9 cellular contexts compared by ENCODE assay signal in genomic region chrX:155262970-155263754, GRCh38. TPM values are rescaled to one million over a fixed set of nuclear protein-coding genes. Genes with fewer than 3 reads are reported as not detected.
DNase-seq lines count a peak whose midpoint lies in the region; ATAC-seq, FAIRE-seq and TF ChIP-seq lines count a peak whose summit lies in the region.
"Had no signal": no experiment of that assay in that cellular context is flagged by ENCODE, and none has a peak within 500 bp of the region (broad histone marks: within the 10 kb centered on the region; RNA-seq: fewer than 3 reads in every experiment).

No MANE protein-coding gene starts in this region.

- no peaks in the 10 kb centered on the region for H4K20me1 ChIP-seq in mammary epithelial cell (ENCODE audit: insufficient read depth, low read length)

- TF ChIP-seq CTCF in mammary epithelial cell (conservative IDR thresholded peaks at IDR 0.05 in 1 of 2, IDR thresholded peaks at IDR 0.05 in 1 of 2; ENCODE audit: extremely low read depth in 1 of 2, insufficient read depth in 1 of 2, low read depth in 1 of 2, low read length in 2 of 2) (no peak), parathyroid adenoma (IDR thresholded peaks at IDR 0.05) (no peak)

- WGBS in mammary epithelial cell (ENCODE audit: low coverage, missing lambda C conversion rate): 34% methylated on average over 5 of the region's 5 CpGs

- H3K27me3 ChIP-seq in mammary epithelial cell (ENCODE audit: insufficient read depth, low read length) (no peaks in the 10 kb centered on the region), parathyroid adenoma (ENCODE audit: control insufficient read depth, insufficient read depth, low read length) (no peaks in the 10 kb centered on the region)

- H3K9me3 ChIP-seq in mammary epithelial cell (replicated peaks; ENCODE audit: insufficient read depth, low read length) (peaks cover 6% of the 10 kb centered on the region), parathyroid adenoma (ENCODE audit: control insufficient read depth, low read length) (no peaks in the 10 kb centered on the region)

- peak overlapping the region; percentile 63 for H3K4me2 ChIP-seq in mammary epithelial cell (ENCODE audit: insufficient read depth, low read depth, low read length)
- no peak overlapping the region for H3K4me2 ChIP-seq in parathyroid adenoma (ENCODE audit: low read length)

- H2AFZ ChIP-seq in mammary epithelial cell (ENCODE audit: low read depth, low read length) (no peak overlapping the region), parathyroid adenoma (peak overlapping the region; percentile 83)

- BruUV-seq in mammary epithelial cell (replicated peaks; lab: Mats Ljungman, UMichigan): TSS peak; percentile 31

- in situ Hi-C loops in KBM-7 (cut with MboI; ENCODE audit: low pct_unique_long_range_greater_than_20kb, low sequenced_read_pairs) (no loop called here), mammary epithelial cell (cut with MboI; ENCODE audit: low sequenced_read_pairs in 2 of 2) (no loop called here)

- H3K4me1 ChIP-seq in mammary epithelial cell (ENCODE audit: insufficient read depth, low read length) (no peaks in the 10 kb centered on the region), parathyroid adenoma (peaks cover 5% of the 10 kb centered on the region)

- no peaks in the 10 kb centered on the region for H3K79me2 ChIP-seq in mammary epithelial cell (ENCODE audit: insufficient read depth, low read length)
- H3K79me2 ChIP-seq in parathyroid adenoma: no peaks in the 10 kb centered on the region

- intact Hi-C loops in mammary epithelial cell (cut with micrococcal nuclease): loop anchor here (5.0 kb wide), 1 partner anchor 559 kb away; no protein-coding TSS in a partner anchor

- H3K4me3 ChIP-seq in mammary epithelial cell (replicated peaks in 1 of 3; ENCODE audit: insufficient read depth in 1 of 3, low read depth in 2 of 3, low read length in 3 of 3) (peak overlapping the region in 2 of 3 experiments; percentile 36 to 41), parathyroid adenoma (ENCODE audit: low read depth, low read length) (no peak overlapping the region)

- no peak for TF ChIP-seq POLR2A in GM12891 (IDR thresholded peaks at IDR 0.05; ENCODE audit: low read depth, low read length)

- DNase-seq in NCI-H345 treated with DMSO at 0.1 percent for 48 hours (lab: John Stamatoyannopoulos, UW; ENCODE audit: unreplicated experiment) (peak; percentile 5), NCI-H345 (lab: John Stamatoyannopoulos, UW) (no peak), KBM-7 (peak; percentile 39), mammary epithelial cell (no peak), caudate nucleus (lab: John Stamatoyannopoulos, UW) (no peak), GM12891 (ENCODE audit: insufficient read length, low spot score) (no peak)

- ATAC-seq in HG02588 (IDR thresholded peaks at IDR 0.05; ENCODE audit: unreplicated experiment): no peak

- H3K36me3 ChIP-seq in mammary epithelial cell (ENCODE audit: insufficient read depth, low read length) (no peaks in the 10 kb centered on the region), parathyroid adenoma (ENCODE audit: control insufficient read depth, insufficient read depth, low read length) (no peaks in the 10 kb centered on the region)

- CTCF ChIA-PET in mammary epithelial cell (lab: Charles Lee; ENCODE audit: low non-redundant PET): no interaction called here

- H3K9ac ChIP-seq in mammary epithelial cell (ENCODE audit: insufficient read depth, low read length): no peak overlapping the region
- no peak overlapping the region for H3K9ac ChIP-seq in parathyroid adenoma

- H3K27ac ChIP-seq in mammary epithelial cell (ENCODE audit: insufficient read depth, low read depth, low read length) (no peak overlapping the region), parathyroid adenoma (no peak overlapping the region), caudate nucleus (ENCODE audit: low read depth, low read length) (no peak overlapping the region)

- FAIRE-seq in GM12891 (lab: Jason Lieb, UNC): no peak
- FAIRE-seq: A204.1 had no signal

- dilution Hi-C loops in mammary epithelial cell (cut with HindIII; ENCODE audit: low sequenced_read_pairs): no loop called here

TF ChIP-seq in GM12891, 5 proteins besides CTCF, POLR2A, EP300 and RAD21:
- TF ChIP-seq PAX5 (IDR thresholded peaks at IDR 0.05; ENCODE audit: insufficient read depth, low read length, severe bottlenecking) (no peak), TAF1 (IDR thresholded peaks at IDR 0.05; ENCODE audit: low read depth, low read length) (no peak), SPI1 (IDR thresholded peaks at IDR 0.05; ENCODE audit: low read depth, low read length) (no peak), POU2F2 (IDR thresholded peaks at IDR 0.05; ENCODE audit: low read depth, low read length) (no peak)

RNA-seq across cellular contexts. Expression of gene RAB39B, which starts 1.1 kb away (rescaled TPM):
- total RNA-seq in mammary epithelial cell: 1 to 10 TPM; 2.7 to 5.4 TPM
- 0.60 TPM for polyA plus RNA-seq in mammary epithelial cell
- polyA minus RNA-seq in mammary epithelial cell: not detected
- polyA plus RNA-seq in GM12891 (2012; ENCODE audit: low read depth, missing spikeins): 2.5 TPM

RNA-seq across cellular contexts. Expression of gene VBP1, which starts 46.9 kb away (rescaled TPM):
- total RNA-seq in mammary epithelial cell: 10 to 100 TPM; 42.2 to 51.3 TPM
- polyA plus RNA-seq in mammary epithelial cell: 28.1 TPM
- 1.6 TPM for polyA minus RNA-seq in mammary epithelial cell
- 45.8 TPM for polyA plus RNA-seq in GM12891 (2012; ENCODE audit: low read depth, missing spikeins)

Comparison
In these comparisons a context has a peak if more than half of its experiments do, and no peak if none do; other contexts are left out.
1. DNase-seq: peak in NCI-H345 treated with DMSO at 0.1 percent for 48 hours (single experiment) and KBM-7 (single experiment); none in NCI-H345 (single experiment), mammary epithelial cell (single experiment), caudate nucleus (0 of 61) and GM12891 (single experiment).